1 cellular context compared by ENCODE assay signal in genomic region chr3:45704544-45704943, GRCh38.
TF ChIP-seq lines count a peak whose summit lies in the region.

No MANE protein-coding gene starts in this region.

TF ChIP-seq in WTC11, 78 proteins besides CTCF, POLR2A, EP300 and RAD21 (continued from another document):
- TF ChIP-seq ZSCAN18 (CRISPR knock-in tag; IDR thresholded peaks at IDR 0.05) (no peak), ZBTB21 (CRISPR knock-in tag; IDR thresholded peaks at IDR 0.05; ENCODE audit: borderline replicate concordance) (no peak), ESRRA (CRISPR knock-in tag; IDR thresholded peaks at IDR 0.05; ENCODE audit: borderline replicate concordance) (no peak), JAZF1 (CRISPR knock-in tag; IDR thresholded peaks at IDR 0.05) (no peak), FOXP1 (CRISPR knock-in tag; IDR thresholded peaks at IDR 0.05; ENCODE audit: borderline replicate concordance) (no peak)
TF ChIP-seq in WTC11: peak in this region for 0.
